ENCODE assay signal across 8 cellular contexts in the genomic region with DNA sequence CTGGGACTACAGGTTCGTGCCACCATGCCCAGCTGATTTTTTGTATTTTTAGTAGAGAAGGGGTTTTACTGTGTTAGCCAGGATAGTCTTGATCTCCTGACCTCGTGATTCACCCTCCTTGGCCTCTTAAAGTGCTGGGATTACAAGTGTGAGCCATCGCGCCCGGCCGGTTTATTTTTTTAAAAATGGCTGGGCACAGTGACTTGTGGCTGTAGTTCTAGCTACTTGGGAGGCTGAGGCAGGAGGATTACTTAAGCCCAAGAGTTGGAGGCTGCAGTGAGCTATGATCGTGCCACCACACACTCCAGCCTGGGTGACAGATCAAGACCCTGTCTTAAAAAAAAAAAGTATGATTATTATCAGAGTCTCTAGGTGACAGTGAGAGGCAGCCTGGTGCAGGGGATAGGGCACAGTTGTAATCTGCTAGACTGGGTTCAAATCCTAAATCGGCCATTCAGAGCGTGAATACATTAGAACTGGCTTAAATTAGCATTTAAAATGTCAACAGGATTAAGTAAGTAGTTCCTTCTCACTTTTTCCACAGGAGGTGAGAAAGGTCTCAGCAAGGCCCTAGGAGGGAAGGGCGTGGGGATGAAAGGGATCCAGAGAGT. TPM values are rescaled to one million over a fixed set of nuclear protein-coding genes. Genes with fewer than 3 reads are reported as not detected.
DNase-seq lines count a peak whose midpoint lies in the region; ATAC-seq lines count a peak whose summit lies in the region.

No MANE protein-coding gene starts in this region.

- H3K9me3 Mint-ChIP-seq in T-helper 1 cell treated with Interleukin-12 subunit alpha and Interleukin-12 subunit beta and Interleukin-4 antibody, amounts not matched to agents 30 μg/mL and 1 μg/mL, for 36 hours: no peaks in the 10 kb centered on the region
- no peaks in the 10 kb centered on the region for H3K9me3 Mint-ChIP-seq in activated CD4-positive, alpha-beta memory T cell treated with anti-CD3 and anti-CD28 coated beads, Interleukin-2, amount 10 ng/mL, durations not matched to agents 7 days and 5 days

- H3K27ac ChIP-seq in iPS DF 6.9 (ENCODE audit: low read length): no peak overlapping the region
- H3K27ac ChIP-seq in substantia nigra (ENCODE audit: low read depth, low read length, poor library complexity, severe bottlenecking): peak overlapping the region; percentile 32

- peak overlapping the region; percentile 96 for H3K27ac Mint-ChIP-seq in T-helper 1 cell treated with Interleukin-12 subunit alpha and Interleukin-12 subunit beta and Interleukin-4 antibody, amounts not matched to agents 30 μg/mL and 1 μg/mL, for 36 hours
- H3K27ac Mint-ChIP-seq in activated CD4-positive, alpha-beta memory T cell treated with anti-CD3 and anti-CD28 coated beads, Interleukin-2, amount 10 ng/mL, durations not matched to agents 7 days and 5 days: peak overlapping the region; percentile 84

- H3K4me1 Mint-ChIP-seq in T-helper 1 cell treated with Interleukin-12 subunit alpha and Interleukin-12 subunit beta and Interleukin-4 antibody, amounts not matched to agents 30 μg/mL and 1 μg/mL, for 36 hours (ENCODE audit: low read depth): peaks cover 40% of the 10 kb centered on the region
- H3K4me1 Mint-ChIP-seq in activated CD4-positive, alpha-beta memory T cell treated with anti-CD3 and anti-CD28 coated beads, Interleukin-2, amount 10 ng/mL, durations not matched to agents 7 days and 5 days: peaks cover 39% of the 10 kb centered on the region

- CTCF ChIA-PET in activated CD4-positive, alpha-beta memory T cell treated with anti-CD3 and anti-CD28 coated beads, Interleukin-2, amount 10 ng/mL, durations not matched to agents 7 days and 5 days (lab: Charles Lee): interaction anchor here (1.1 to 4.0 kb wide), 5 partner anchors 9 to 62 kb away, joined by 3 to 54 read pairs (median 5); no protein-coding TSS in a partner anchor

- no peaks in the 10 kb centered on the region for H3K4me1 ChIP-seq in iPS DF 6.9 (ENCODE audit: control insufficient read depth, insufficient read depth, low read length)

- H3K4me3 ChIP-seq in iPS DF 6.9 (ENCODE audit: low read length): peak overlapping the region; percentile 19; the same call in 1 of the 2 replicates

- WGBS in iPS DF 6.9 (ENCODE audit: insufficient coverage, insufficient read length): no CpG with 5 or more reads among the region's 10 CpGs

- DNase-seq in T-helper 1 cell (no peak), iPS DF 6.9 (ENCODE audit: low read depth, low spot score) (no peak), substantia nigra (lab: John Stamatoyannopoulos, UW) (no peak)
- no peak for DNase-seq in activated CD4-positive, alpha-beta memory T cell treated with anti-CD3 and anti-CD28 coated beads, Interleukin-2, amount 10 ng/mL, durations not matched to agents 7 days and 5 days
- DNase-seq in stimulated activated CD4-positive, alpha-beta T cell treated with anti-CD3 and anti-CD28 coated beads, Interleukin-12 subunit alpha, Interleukin-12 subunit beta, amount 100 ng/mL, for 4 hours: no peak

- no peaks in the 10 kb centered on the region for H3K27me3 Mint-ChIP-seq in T-helper 1 cell treated with Interleukin-12 subunit alpha and Interleukin-12 subunit beta and Interleukin-4 antibody, amounts not matched to agents 30 μg/mL and 1 μg/mL, for 36 hours (ENCODE audit: low read depth)
- H3K27me3 Mint-ChIP-seq in activated CD4-positive, alpha-beta memory T cell treated with anti-CD3 and anti-CD28 coated beads, Interleukin-2, amount 10 ng/mL, durations not matched to agents 7 days and 5 days: no peaks in the 10 kb centered on the region

- no peak for ATAC-seq in GM18873 (IDR thresholded peaks at IDR 0.05; ENCODE audit: low FRiP score, unreplicated experiment)
- no peak for ATAC-seq in HG02759 (IDR thresholded peaks at IDR 0.05; ENCODE audit: unreplicated experiment)

- no peaks in the 10 kb centered on the region for H3K9me3 ChIP-seq in iPS DF 6.9 (ENCODE audit: control insufficient read depth, insufficient read depth, low read length)

- peak overlapping the region; percentile 93 for H3K4me3 Mint-ChIP-seq in T-helper 1 cell treated with Interleukin-12 subunit alpha and Interleukin-12 subunit beta and Interleukin-4 antibody, amounts not matched to agents 30 μg/mL and 1 μg/mL, for 36 hours
- peak overlapping the region; percentile 90 for H3K4me3 Mint-ChIP-seq in activated CD4-positive, alpha-beta memory T cell treated with anti-CD3 and anti-CD28 coated beads, Interleukin-2, amount 10 ng/mL, durations not matched to agents 7 days and 5 days

- no peaks in the 10 kb centered on the region for H3K36me3 ChIP-seq in iPS DF 6.9 (ENCODE audit: control insufficient read depth, insufficient read depth, low read length)

- peaks cover 3% of the 10 kb centered on the region for H3K36me3 Mint-ChIP-seq in T-helper 1 cell treated with Interleukin-12 subunit alpha and Interleukin-12 subunit beta and Interleukin-4 antibody, amounts not matched to agents 30 μg/mL and 1 μg/mL, for 36 hours (ENCODE audit: low read depth)
- peaks cover 8% of the 10 kb centered on the region for H3K36me3 Mint-ChIP-seq in activated CD4-positive, alpha-beta memory T cell treated with anti-CD3 and anti-CD28 coated beads, Interleukin-2, amount 10 ng/mL, durations not matched to agents 7 days and 5 days (ENCODE audit: low read depth)

- no peaks in the 10 kb centered on the region for H3K27me3 ChIP-seq in iPS DF 6.9 (ENCODE audit: control insufficient read depth, insufficient read depth, low read length)

- POLR2A ChIA-PET in activated CD4-positive, alpha-beta memory T cell treated with anti-CD3 and anti-CD28 coated beads, Interleukin-2, amount 10 ng/mL, durations not matched to agents 7 days and 5 days (lab: Charles Lee): interaction anchor here (1.6 to 2.0 kb wide), 3 partner anchors 8 to 109 kb away, joined by 4 to 34 read pairs (median 7); partner anchors contain the start of gene SETD7

RNA-seq across cellular contexts. Expression of gene MGST2, which starts 0.4 kb away (rescaled TPM):
- 10 to 100 TPM; 24.5 to 27.9 TPM for total RNA-seq in activated CD4-positive, alpha-beta memory T cell treated with anti-CD3 and anti-CD28 coated beads, Interleukin-2, amount 10 ng/mL, durations not matched to agents 7 days and 5 days
